25 cellular contexts compared by ENCODE assay signal in the genomic region with DNA sequence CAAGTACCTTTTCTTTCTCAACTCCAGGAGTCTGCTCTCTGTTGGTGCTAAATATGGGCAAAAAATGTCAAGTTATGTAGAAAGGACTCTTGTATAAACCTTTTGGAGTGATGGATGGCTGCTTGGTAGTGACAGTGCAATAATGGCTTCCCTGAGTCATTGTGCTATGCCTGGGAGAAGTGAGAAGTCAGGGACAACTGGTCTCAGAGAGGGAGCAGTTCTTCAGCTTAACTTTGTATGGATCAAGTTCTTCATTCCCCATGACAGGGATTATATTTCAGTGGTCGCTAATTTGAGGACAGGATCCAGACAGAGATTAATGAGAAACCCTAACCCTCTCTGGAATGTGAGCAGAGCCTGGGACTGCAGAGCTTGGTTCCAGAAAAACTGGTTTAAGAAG. TPM values are rescaled to one million over a fixed set of nuclear protein-coding genes. Genes with fewer than 3 reads are reported as not detected.
A peak's percentile ranks its signal among the peaks of the same experiment; 100 is the strongest.
DNase-seq lines count a peak whose midpoint lies in the region; ATAC-seq and TF ChIP-seq lines count a peak whose summit lies in the region.
"Had no signal": no experiment of that assay in that cellular context is flagged by ENCODE, and none has a peak within 500 bp of the region (broad histone marks: within the 10 kb centered on the region; RNA-seq: fewer than 3 reads in every experiment).

No MANE protein-coding gene starts in this region.

- no peaks in the 10 kb centered on the region for H3K36me3 ChIP-seq in mesenchymal stem cell (ENCODE audit: control insufficient read depth in 1 of 2, insufficient read depth in 2 of 2, low read depth in 1 of 2, low read length in 2 of 2)
- H3K36me3 ChIP-seq in trophoblast cell (ENCODE audit: control insufficient read depth in 1 of 2, insufficient read depth in 2 of 2, low read length in 2 of 2) = no peaks in the 10 kb centered on the region

- H3K4me1 Mint-ChIP-seq in activated T-helper 2 cell treated with anti-CD3 and anti-CD28 coated beads, Interferon-gamma antibody, Interleukin-2, Interleukin-4, amounts not matched to agents 10 μg/mL and 5 μg/mL and 100 μg/mL, durations not matched to agents 14 hours and 24 hours and 36 hours (ENCODE audit: low read depth) = no peaks in the 10 kb centered on the region
- H3K4me1 Mint-ChIP-seq: GM23338 had no signal

- H3K27me3 ChIP-seq in mesenchymal stem cell (ENCODE audit: control insufficient read depth in 1 of 2, insufficient read depth in 1 of 2, low read length in 2 of 2) (no peaks in the 10 kb centered on the region), trophoblast cell (ENCODE audit: insufficient read depth, low read length) (no peaks in the 10 kb centered on the region)

- H3K36me3 Mint-ChIP-seq in activated T-helper 2 cell treated with anti-CD3 and anti-CD28 coated beads, Interferon-gamma antibody, Interleukin-2, Interleukin-4, amounts not matched to agents 10 μg/mL and 5 μg/mL and 100 μg/mL, durations not matched to agents 14 hours and 24 hours and 36 hours (ENCODE audit: low read depth) = no peaks in the 10 kb centered on the region

- H3K18ac ChIP-seq in mesenchymal stem cell (ENCODE audit: low read depth in 1 of 2, low read length in 2 of 2) (no peak overlapping the region), trophoblast cell (ENCODE audit: low read length) (no peak overlapping the region)

- H3K14ac ChIP-seq in mesenchymal stem cell (ENCODE audit: low read length in 2 of 2) (no peak overlapping the region), trophoblast cell (ENCODE audit: low read length) (no peak overlapping the region)

- H3K4me2 ChIP-seq in mesenchymal stem cell (ENCODE audit: low read length, poor library complexity, severe bottlenecking) (no peak overlapping the region), trophoblast cell (ENCODE audit: low read length) (no peak overlapping the region)
- H3K4me2 ChIP-seq: A549, GM23338 had no signal

- 77% methylated on average over 1 of the region's 1 CpG for WGBS in mesenchymal stem cell
- WGBS in trophoblast cell (ENCODE audit: extremely low coverage, insufficient coverage, insufficient read length) = no CpG with 5 or more reads among the region's 1 CpG

- no peak overlapping the region for H2BK15ac ChIP-seq in mesenchymal stem cell (ENCODE audit: low read depth, poor library complexity, severe bottlenecking)

- H2BK120ac ChIP-seq in mesenchymal stem cell (ENCODE audit: low read depth, low read length) (no peak overlapping the region), trophoblast cell (ENCODE audit: insufficient read depth, low read length, poor library complexity) (peak overlapping the region; percentile 27)

- H4K8ac ChIP-seq in mesenchymal stem cell (ENCODE audit: low read length) (no peak overlapping the region), trophoblast cell (ENCODE audit: low read depth, low read length) (no peak overlapping the region)

- H2BK5ac ChIP-seq in mesenchymal stem cell (ENCODE audit: low read depth, low read length, poor library complexity, severe bottlenecking) (no peak overlapping the region), trophoblast cell (ENCODE audit: low read depth, low read length, poor library complexity) (peak overlapping the region; percentile 65)

- intact Hi-C loops in activated T-helper 2 cell treated with anti-CD3 and anti-CD28 coated beads, Interferon-gamma antibody, Interleukin-2, Interleukin-4, amounts not matched to agents 10 μg/mL and 5 μg/mL and 100 μg/mL, durations not matched to agents 14 hours and 24 hours and 36 hours (cut with micrococcal nuclease) = no loop called here

- no peak overlapping the region for H3K9ac ChIP-seq in mesenchymal stem cell (ENCODE audit: low read length)
- no peak overlapping the region for H3K9ac ChIP-seq in trophoblast cell (ENCODE audit: low read length)

- no peaks in the 10 kb centered on the region for H3K4me1 ChIP-seq in mesenchymal stem cell (ENCODE audit: control insufficient read depth, insufficient read depth, low read depth, low read length)
- peaks cover 3 to 9% of the 10 kb centered on the region in 2 experiments for H3K4me1 ChIP-seq in trophoblast cell (ENCODE audit: control insufficient read depth in 1 of 2, insufficient read depth in 2 of 2, low read length in 2 of 2)
- H3K4me1 ChIP-seq: A549, Caco-2 had no signal

- H2AK5ac ChIP-seq in mesenchymal stem cell (ENCODE audit: low read length, severe bottlenecking) = no peak overlapping the region
- no peak overlapping the region for H2AK5ac ChIP-seq in trophoblast cell (ENCODE audit: low read length)

- no peaks in the 10 kb centered on the region for H3K9me3 ChIP-seq in mesenchymal stem cell (ENCODE audit: control insufficient read depth, low read length)
- H3K9me3 ChIP-seq in trophoblast cell (ENCODE audit: insufficient read depth, low read depth, low read length) = no peaks in the 10 kb centered on the region
- H3K9me3 ChIP-seq: A549, Caco-2 had no signal

- H3K27ac ChIP-seq in mesenchymal stem cell (ENCODE audit: low read length, poor library complexity, severe bottlenecking) (no peak overlapping the region), trophoblast cell (ENCODE audit: low read depth, low read length) (peak overlapping the region; percentile 94)
- H3K27ac ChIP-seq: A549, SK-N-MC had no signal

- H4K91ac ChIP-seq in mesenchymal stem cell (ENCODE audit: low read length) (no peak overlapping the region), trophoblast cell (ENCODE audit: low read depth, low read length) (no peak overlapping the region)

- H3K79me1 ChIP-seq in mesenchymal stem cell (replicated peaks; ENCODE audit: low read length, poor library complexity, severe bottlenecking) (no peaks in the 10 kb centered on the region), trophoblast cell (ENCODE audit: low read length) (peaks cover 10% of the 10 kb centered on the region)

- no peak overlapping the region for H3K27ac Mint-ChIP-seq in activated T-helper 2 cell treated with anti-CD3 and anti-CD28 coated beads, Interferon-gamma antibody, Interleukin-2, Interleukin-4, amounts not matched to agents 10 μg/mL and 5 μg/mL and 100 μg/mL, durations not matched to agents 14 hours and 24 hours and 36 hours
- H3K27ac Mint-ChIP-seq: CD4-positive, alpha-beta T cell; GM23338 had no signal

- H3K4me3 Mint-ChIP-seq in activated T-helper 2 cell treated with anti-CD3 and anti-CD28 coated beads, Interferon-gamma antibody, Interleukin-2, Interleukin-4, amounts not matched to agents 10 μg/mL and 5 μg/mL and 100 μg/mL, durations not matched to agents 14 hours and 24 hours and 36 hours (ENCODE audit: low read depth) = no peak overlapping the region
- H3K4me3 Mint-ChIP-seq: CD4-positive, alpha-beta T cell; GM23338 had no signal

- no peaks in the 10 kb centered on the region for H3K27me3 Mint-ChIP-seq in activated T-helper 2 cell treated with anti-CD3 and anti-CD28 coated beads, Interferon-gamma antibody, Interleukin-2, Interleukin-4, amounts not matched to agents 10 μg/mL and 5 μg/mL and 100 μg/mL, durations not matched to agents 14 hours and 24 hours and 36 hours (ENCODE audit: low read depth)

- DNase-seq in ELF-1 (ENCODE audit: low read depth, low spot score) = peak; percentile 50
- peak; percentile 7 for DNase-seq in mesenchymal stem cell
- no peak for DNase-seq in trophoblast cell
- no peak for DNase-seq in activated T-helper 2 cell treated with anti-CD3 and anti-CD28 coated beads, Interferon-gamma antibody, Interleukin-2, Interleukin-4, amounts not matched to agents 10 μg/mL and 5 μg/mL and 100 μg/mL, durations not matched to agents 14 hours and 24 hours and 36 hours (ENCODE audit: low spot score)
- DNase-seq in T-helper 2 cell = no peak
- DNase-seq in H4 (ENCODE audit: low spot score) = no peak
- DNase-seq in SHP77 (lab: John Stamatoyannopoulos, UW) = no peak
- DNase-seq: Caco-2; CD4-positive, alpha-beta T cell; KG1; NCI-H1048; NCI-H1436 treated with DMSO at 0.1 percent for 48 hours; NCI-H2029 treated with DMSO at 0.1 percent for 48 hours; Right ventricle myocardium superior had no signal

- H2BK12ac ChIP-seq in mesenchymal stem cell (ENCODE audit: low read length in 2 of 2) (no peak overlapping the region), trophoblast cell (ENCODE audit: low read length) (no peak overlapping the region)

- H3K23ac ChIP-seq in mesenchymal stem cell (ENCODE audit: low read length in 2 of 2) (no peak overlapping the region), trophoblast cell (ENCODE audit: low read length) (no peak overlapping the region)

- peak; percentile 23 for ATAC-seq in SK-N-SH treated with all-trans-retinoic acid at 6 μM for 48 hours
- ATAC-seq: A549, GM12878, GM23338, HCT116, HepG2 had no signal

- H3K4ac ChIP-seq in mesenchymal stem cell (ENCODE audit: low read depth in 1 of 2, low read length in 2 of 2) (no peak overlapping the region), trophoblast cell (ENCODE audit: low read depth, low read length) (no peak overlapping the region)

- H3K79me2 ChIP-seq in trophoblast cell (ENCODE audit: control insufficient read depth, insufficient read depth, low read length, poor library complexity) = peaks cover 1% of the 10 kb centered on the region

- no peak overlapping the region for H2AFZ ChIP-seq in mesenchymal stem cell (ENCODE audit: low read depth, low read length)
- no peak overlapping the region for H2AFZ ChIP-seq in trophoblast cell (ENCODE audit: insufficient read depth, low read length, poor library complexity)
- H2AFZ ChIP-seq: GM23338 had no signal

- no peaks in the 10 kb centered on the region for H3K9me3 Mint-ChIP-seq in activated T-helper 2 cell treated with anti-CD3 and anti-CD28 coated beads, Interferon-gamma antibody, Interleukin-2, Interleukin-4, amounts not matched to agents 10 μg/mL and 5 μg/mL and 100 μg/mL, durations not matched to agents 14 hours and 24 hours and 36 hours
- H3K9me3 Mint-ChIP-seq: CD4-positive, alpha-beta T cell had no signal

- H4K12ac ChIP-seq in trophoblast cell (ENCODE audit: low read depth, low read length) = no peak overlapping the region

- no peak overlapping the region for H3K4me3 ChIP-seq in mesenchymal stem cell (ENCODE audit: insufficient read depth in 1 of 2, low read depth in 1 of 2, low read length in 2 of 2)
- H3K4me3 ChIP-seq in trophoblast cell (ENCODE audit: low read depth, low read length) = no peak overlapping the region
- H3K4me3 ChIP-seq: A549, GM12878, GM23338, SK-N-MC had no signal

TF ChIP-seq in SK-N-SH treated with all-trans-retinoic acid at 6 μM for 48 hours, 23 proteins besides CTCF, POLR2A, EP300 and RAD21:
- TF ChIP-seq ZNF565 (CRISPR knock-in tag; conservative IDR thresholded peaks at IDR 0.05; ENCODE audit: low read depth) (no peak), ZFP3 (CRISPR knock-in tag; IDR thresholded peaks at IDR 0.05) (no peak), ZC3H10 (CRISPR knock-in tag; IDR thresholded peaks at IDR 0.05) (no peak)

RNA-seq across cellular contexts. Expression of gene NTMT2, which starts 50.7 kb away (rescaled TPM):
- polyA plus RNA-seq in mesenchymal stem cell (2013, experiment 1 of 2) = not detected
- polyA plus RNA-seq in mesenchymal stem cell (2013, experiment 2 of 2) = not detected
- not detected in 2 replicates for polyA plus RNA-seq in trophoblast cell (2013)
- not detected in 2 replicates for total RNA-seq in activated T-helper 2 cell treated with anti-CD3 and anti-CD28 coated beads, Interferon-gamma antibody, Interleukin-2, Interleukin-4, amounts not matched to agents 10 μg/mL and 5 μg/mL and 100 μg/mL, durations not matched to agents 14 hours and 24 hours and 36 hours
- total RNA-seq in H4 (2014; rRNA removed; shearing (Covaris generic)) = not detected in 2 replicates
- total RNA-seq: Caco-2; CD4-positive, alpha-beta T cell; Daoy; GM12878; GM23338; HepG2; MCF 10A; OCI-LY7 had no signal
- polyA plus RNA-seq: A549, BJ, GM12878, HepG2 had no signal

Comparison
In these comparisons a context has a peak if more than half of its experiments do, and no peak if none do; other contexts are left out.
1. DNase-seq: peak in ELF-1 (single experiment) and mesenchymal stem cell (single experiment); none in trophoblast cell (0 of 2), activated T-helper 2 cell treated with anti-CD3 and anti-CD28 coated beads, Interferon-gamma antibody, Interleukin-2, Interleukin-4, amounts not matched to agents 10 μg/mL and 5 μg/mL and 100 μg/mL, durations not matched to agents 14 hours and 24 hours and 36 hours (single experiment), T-helper 2 cell (0 of 5), H4 (single experiment) and SHP77 (0 of 2).